In genomic region chr12:79883216-79883615, GRCh38 we compare ENCODE assay signal across 16 cellular contexts. TPM values are rescaled to one million over a fixed set of nuclear protein-coding genes. Genes with fewer than 3 reads are reported as not detected.
DNase-seq lines count a peak whose midpoint lies in the region; ATAC-seq and TF ChIP-seq lines count a peak whose summit lies in the region.
"Had no signal": no experiment of that assay in that cellular context is flagged by ENCODE, and none has a peak within 500 bp of the region (broad histone marks: within the 10 kb centered on the region; RNA-seq: fewer than 3 reads in every experiment).

No MANE protein-coding gene starts in this region.

- TF ChIP-seq CTCF in activated CD8-positive, alpha-beta T cell treated with anti-CD3 and anti-CD28 coated beads for 36 hours (IDR thresholded peaks at IDR 0.05) = no peak
- TF ChIP-seq CTCF in foreskin keratinocyte (conservative IDR thresholded peaks at IDR 0.05) = no peak

- H3K36me3 Mint-ChIP-seq in activated CD8-positive, alpha-beta T cell treated with anti-CD3 and anti-CD28 coated beads for 36 hours (ENCODE audit: low read depth) = peaks cover 21% of the 10 kb centered on the region
- peaks cover 15% of the 10 kb centered on the region for H3K36me3 Mint-ChIP-seq in activated CD8-positive, alpha-beta T cell treated with anti-CD3 and anti-CD28 coated beads, Interleukin-2, amount 10 ng/mL, durations not matched to agents 7 days and 5 days (ENCODE audit: low read depth)
- no peaks in the 10 kb centered on the region for H3K36me3 Mint-ChIP-seq in activated T-helper 17 cell treated with anti-CD3 and anti-CD28 coated beads, Interleukin-2, amount 50 U/mL, for 72 hours (ENCODE audit: low read depth)
- H3K36me3 Mint-ChIP-seq in stimulated activated naive CD8-positive, alpha-beta T cell treated with anti-CD3 and anti-CD28 coated beads, Interleukin-15, Interleukin-2, amounts not matched to agents 100 ng/mL and 50 ng/mL, for 24 hours (ENCODE audit: low read depth) = peaks cover 4% of the 10 kb centered on the region

- H3K4me1 Mint-ChIP-seq in activated CD8-positive, alpha-beta T cell treated with anti-CD3 and anti-CD28 coated beads for 36 hours (ENCODE audit: low read depth) = peaks cover 61% of the 10 kb centered on the region
- peaks cover 43% of the 10 kb centered on the region for H3K4me1 Mint-ChIP-seq in activated CD8-positive, alpha-beta T cell treated with anti-CD3 and anti-CD28 coated beads, Interleukin-2, amount 10 ng/mL, durations not matched to agents 7 days and 5 days (ENCODE audit: low read depth)
- peaks cover 54% of the 10 kb centered on the region for H3K4me1 Mint-ChIP-seq in activated T-helper 17 cell treated with anti-CD3 and anti-CD28 coated beads, Interleukin-2, amount 50 U/mL, for 72 hours
- H3K4me1 Mint-ChIP-seq in stimulated activated naive CD8-positive, alpha-beta T cell treated with anti-CD3 and anti-CD28 coated beads, Interleukin-15, Interleukin-2, amounts not matched to agents 100 ng/mL and 50 ng/mL, for 24 hours (ENCODE audit: low read depth) = peaks cover 79% of the 10 kb centered on the region

- no peaks in the 10 kb centered on the region for H3K27me3 Mint-ChIP-seq in activated CD8-positive, alpha-beta T cell treated with anti-CD3 and anti-CD28 coated beads for 36 hours
- no peaks in the 10 kb centered on the region for H3K27me3 Mint-ChIP-seq in activated CD8-positive, alpha-beta T cell treated with anti-CD3 and anti-CD28 coated beads, Interleukin-2, amount 10 ng/mL, durations not matched to agents 7 days and 5 days (ENCODE audit: low read depth)
- no peaks in the 10 kb centered on the region for H3K27me3 Mint-ChIP-seq in activated T-helper 17 cell treated with anti-CD3 and anti-CD28 coated beads, Interleukin-2, amount 50 U/mL, for 72 hours
- H3K27me3 Mint-ChIP-seq in stimulated activated naive CD8-positive, alpha-beta T cell treated with anti-CD3 and anti-CD28 coated beads, Interleukin-15, Interleukin-2, amounts not matched to agents 100 ng/mL and 50 ng/mL, for 24 hours = no peaks in the 10 kb centered on the region

- CTCF ChIA-PET in activated CD8-positive, alpha-beta T cell treated with anti-CD3 and anti-CD28 coated beads for 36 hours (lab: Charles Lee) = no interaction called here
- CTCF ChIA-PET in activated CD8-positive, alpha-beta T cell treated with anti-CD3 and anti-CD28 coated beads, Interleukin-2, amount 10 ng/mL, durations not matched to agents 7 days and 5 days (lab: Charles Lee) = interaction anchor here (1.7 kb wide), 1 partner anchor 304 kb away, joined by 7 read pairs; no protein-coding TSS in a partner anchor

- intact Hi-C loops in activated CD8-positive, alpha-beta T cell treated with anti-CD3 and anti-CD28 coated beads for 36 hours (cut with micrococcal nuclease) = no loop called here

- H3K27me3 ChIP-seq in foreskin keratinocyte = no peaks in the 10 kb centered on the region
- H3K27me3 ChIP-seq: dorsolateral prefrontal cortex, gastrocnemius medialis, uterus had no signal

- peaks cover 2% of the 10 kb centered on the region for H3K9me3 Mint-ChIP-seq in activated CD8-positive, alpha-beta T cell treated with anti-CD3 and anti-CD28 coated beads for 36 hours
- H3K9me3 Mint-ChIP-seq in activated CD8-positive, alpha-beta T cell treated with anti-CD3 and anti-CD28 coated beads, Interleukin-2, amount 10 ng/mL, durations not matched to agents 7 days and 5 days (ENCODE audit: insufficient read depth) = no peaks in the 10 kb centered on the region
- no peaks in the 10 kb centered on the region for H3K9me3 Mint-ChIP-seq in activated T-helper 17 cell treated with anti-CD3 and anti-CD28 coated beads, Interleukin-2, amount 50 U/mL, for 72 hours
- no peaks in the 10 kb centered on the region for H3K9me3 Mint-ChIP-seq in stimulated activated naive CD8-positive, alpha-beta T cell treated with anti-CD3 and anti-CD28 coated beads, Interleukin-15, Interleukin-2, amounts not matched to agents 100 ng/mL and 50 ng/mL, for 24 hours

- H3K4me3 Mint-ChIP-seq in activated CD8-positive, alpha-beta T cell treated with anti-CD3 and anti-CD28 coated beads for 36 hours = no peak overlapping the region
- no peak overlapping the region for H3K4me3 Mint-ChIP-seq in activated CD8-positive, alpha-beta T cell treated with anti-CD3 and anti-CD28 coated beads, Interleukin-2, amount 10 ng/mL, durations not matched to agents 7 days and 5 days
- H3K4me3 Mint-ChIP-seq in activated T-helper 17 cell treated with anti-CD3 and anti-CD28 coated beads, Interleukin-2, amount 50 U/mL, for 72 hours = peak overlapping the region; percentile 27
- no peak overlapping the region for H3K4me3 Mint-ChIP-seq in stimulated activated naive CD8-positive, alpha-beta T cell treated with anti-CD3 and anti-CD28 coated beads, Interleukin-15, Interleukin-2, amounts not matched to agents 100 ng/mL and 50 ng/mL, for 24 hours

- peaks cover 18% of the 10 kb centered on the region for H3K4me1 ChIP-seq in foreskin keratinocyte

- no peak overlapping the region for H3K27ac Mint-ChIP-seq in activated CD8-positive, alpha-beta T cell treated with anti-CD3 and anti-CD28 coated beads for 36 hours
- H3K27ac Mint-ChIP-seq in activated CD8-positive, alpha-beta T cell treated with anti-CD3 and anti-CD28 coated beads, Interleukin-2, amount 10 ng/mL, durations not matched to agents 7 days and 5 days = no peak overlapping the region
- H3K27ac Mint-ChIP-seq in activated T-helper 17 cell treated with anti-CD3 and anti-CD28 coated beads, Interleukin-2, amount 50 U/mL, for 72 hours = no peak overlapping the region
- peak overlapping the region; percentile 1 for H3K27ac Mint-ChIP-seq in stimulated activated naive CD8-positive, alpha-beta T cell treated with anti-CD3 and anti-CD28 coated beads, Interleukin-15, Interleukin-2, amounts not matched to agents 100 ng/mL and 50 ng/mL, for 24 hours

- POLR2A ChIA-PET in activated CD8-positive, alpha-beta T cell treated with anti-CD3 and anti-CD28 coated beads for 36 hours (lab: Charles Lee) = no interaction called here
- POLR2A ChIA-PET in activated CD8-positive, alpha-beta T cell treated with anti-CD3 and anti-CD28 coated beads, Interleukin-2, amount 10 ng/mL, durations not matched to agents 7 days and 5 days (lab: Charles Lee) = no interaction called here

- peak; percentile 47 for ATAC-seq in activated CD8-positive, alpha-beta T cell treated with anti-CD3 and anti-CD28 coated beads for 36 hours
- ATAC-seq in activated CD8-positive, alpha-beta T cell treated with anti-CD3 and anti-CD28 coated beads, Interleukin-2, amount 10 ng/mL, durations not matched to agents 7 days and 5 days = no peak
- ATAC-seq in activated T-helper 17 cell treated with anti-CD3 and anti-CD28 coated beads, Interleukin-2, amount 50 U/mL, for 72 hours (replicated peaks) = peak; percentile 83
- ATAC-seq in foreskin keratinocyte = peak; percentile 85
- ATAC-seq: gastrocnemius medialis had no signal

- DNase-seq in activated CD8-positive, alpha-beta T cell treated with anti-CD3 and anti-CD28 coated beads for 36 hours = no peak
- no peak for DNase-seq in activated CD8-positive, alpha-beta T cell treated with anti-CD3 and anti-CD28 coated beads, Interleukin-2, amount 10 ng/mL, durations not matched to agents 7 days and 5 days
- DNase-seq in foreskin keratinocyte (peak; percentile 28 to 53), NCI-H2107 treated with DMSO at 0.1 percent for 48 hours (lab: John Stamatoyannopoulos, UW; ENCODE audit: unreplicated experiment) (no peak), OCI-M2 (lab: John Stamatoyannopoulos, UW; ENCODE audit: unreplicated experiment) (no peak), NOMO-1 (lab: John Stamatoyannopoulos, UW; ENCODE audit: unreplicated experiment in 2 of 2) (no peak)
- DNase-seq: ACHN; activated CD4-positive, alpha-beta T cell treated with anti-CD3 and anti-CD28 coated beads for 4 hours; dorsolateral prefrontal cortex; gastrocnemius medialis; left ventricle myocardium inferior; NCI-H2081 treated with DMSO at 0.1 percent for 48 hours; stimulated activated CD4-positive, alpha-beta T cell treated with anti-CD3 and anti-CD28 coated beads, Interleukin-12 subunit alpha, Interleukin-12 subunit beta, amount 100 ng/mL, for 4 hours; uterus had no signal

- H3K27ac ChIP-seq in foreskin keratinocyte = no peak overlapping the region
- H3K27ac ChIP-seq: dorsolateral prefrontal cortex, gastrocnemius medialis, left ventricle myocardium inferior had no signal

RNA-seq across cellular contexts. Expression of gene PPP1R12A, which starts 51.7 kb away (rescaled TPM):
- 10 to 100 TPM; 56.6 to 57.8 TPM for total RNA-seq in activated CD8-positive, alpha-beta T cell treated with anti-CD3 and anti-CD28 coated beads for 36 hours
- total RNA-seq in activated CD8-positive, alpha-beta T cell treated with anti-CD3 and anti-CD28 coated beads, Interleukin-2, amount 10 ng/mL, durations not matched to agents 7 days and 5 days = 10 to 100 TPM; 86.5 to 90.8 TPM
- total RNA-seq in activated T-helper 17 cell treated with anti-CD3 and anti-CD28 coated beads, Interleukin-2, amount 50 U/mL, for 72 hours = 10 to 100 TPM; 90.7 to 92.5 TPM
- 50.1 and 66.2 TPM in 2 replicates for total RNA-seq in foreskin keratinocyte
- polyA plus RNA-seq in foreskin keratinocyte = 10.5 and 11.8 TPM in 2 replicates

Comparison
In these comparisons a context has a peak if more than half of its experiments do, and no peak if none do; other contexts are left out.
1. DNase-seq: peak in foreskin keratinocyte (2 of 2); none in activated CD8-positive, alpha-beta T cell treated with anti-CD3 and anti-CD28 coated beads for 36 hours (single experiment), activated CD8-positive, alpha-beta T cell treated with anti-CD3 and anti-CD28 coated beads, Interleukin-2, amount 10 ng/mL, durations not matched to agents 7 days and 5 days (single experiment), NCI-H2107 treated with DMSO at 0.1 percent for 48 hours (single experiment), OCI-M2 (single experiment) and NOMO-1 (0 of 2).